Comparison of ENCODE assay signal across 9 cellular contexts in the genomic region with DNA sequence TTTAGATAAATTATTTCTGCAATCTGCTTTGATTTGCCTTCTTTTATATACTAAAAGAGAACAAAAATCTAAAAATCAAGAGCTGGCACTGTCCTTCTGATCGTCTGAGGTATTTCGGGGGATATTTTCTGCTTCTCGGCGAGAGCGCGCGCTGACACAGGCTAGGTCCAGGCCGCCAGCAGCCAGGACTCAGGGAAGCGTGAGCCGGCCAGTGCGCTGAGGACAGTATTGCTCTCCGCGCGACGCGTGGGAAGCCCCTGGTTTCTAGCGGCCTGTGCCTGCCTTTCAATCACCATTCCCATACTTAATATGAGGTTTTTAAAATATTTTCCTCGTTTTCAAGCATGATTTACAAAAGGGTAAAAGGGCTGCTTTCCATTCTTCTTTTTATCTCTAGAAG.
"Had no signal": no experiment of that assay in that cellular context is flagged by ENCODE, and none has a peak within 500 bp of the region (broad histone marks: within the 10 kb centered on the region; RNA-seq: fewer than 3 reads in every experiment).

No MANE protein-coding gene starts in this region.

- H3K27ac Mint-ChIP-seq: GM23338, H9, HFFc6 had no signal

- H3K4me3 Mint-ChIP-seq: GM23338, H9, HFFc6 had no signal

- H3K4me3 ChIP-seq: GM23248, GM23338, HAP-1 had no signal

- DNase-seq: GM23248, GOT3, H7, H9, HCEC 1CT, HFFc6 had no signal

- H3K36me3 ChIP-seq: HAP-1 had no signal

- H3K27ac ChIP-seq: GM23248 had no signal

- ATAC-seq: HCT116 had no signal

- H2AFZ ChIP-seq: GM23248 had no signal

- H3K4me1 ChIP-seq: HAP-1 had no signal

- H3K9me3 ChIP-seq: HAP-1 had no signal

- H3K4me2 ChIP-seq: GM23338 had no signal

- H3K9ac ChIP-seq: GM23248 had no signal

- H3K9me3 Mint-ChIP-seq: H9 had no signal
